16 cellular contexts compared by ENCODE assay signal in the genomic region with DNA sequence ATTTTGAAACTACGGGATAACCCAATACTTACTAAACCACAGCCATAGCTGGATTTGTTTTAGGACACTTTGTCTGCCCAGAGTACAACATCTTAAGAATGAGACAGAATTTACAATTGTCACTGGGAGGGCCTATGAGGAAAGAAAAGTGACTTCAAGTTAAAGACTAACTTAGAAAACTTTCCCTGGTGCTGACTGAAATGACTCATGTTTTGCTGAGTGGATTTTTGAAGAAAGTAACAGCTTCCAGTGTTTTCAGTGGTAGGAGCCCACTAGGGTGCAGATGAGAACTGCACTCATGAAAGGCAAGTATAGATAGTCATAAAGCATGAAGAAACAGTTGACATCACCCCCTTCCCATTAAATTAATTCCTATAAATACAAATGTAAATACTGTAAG.
DNase-seq lines count a peak whose midpoint lies in the region; ATAC-seq lines count a peak whose summit lies in the region.
"Had no signal": no experiment of that assay in that cellular context is flagged by ENCODE, and none has a peak within 500 bp of the region (broad histone marks: within the 10 kb centered on the region; RNA-seq: fewer than 3 reads in every experiment).

No MANE protein-coding gene starts in this region.

- peak; percentile 86 for ATAC-seq in GM19438 (IDR thresholded peaks at IDR 0.05; ENCODE audit: low read depth, unreplicated experiment)
- peak; percentile 54 for ATAC-seq in HG02943 (IDR thresholded peaks at IDR 0.05; ENCODE audit: low read depth, unreplicated experiment)
- ATAC-seq in HG03571 (IDR thresholded peaks at IDR 0.05; ENCODE audit: unreplicated experiment), result peak; percentile 85
- no peak for ATAC-seq in activated CD4-positive, CD25-positive, alpha-beta regulatory T cell treated with anti-CD3 and anti-CD28 coated beads, Interleukin-2, amount 50 U/mL, for 24 hours
- ATAC-seq: A549 had no signal

- in situ Hi-C loops in Caki2 (cut with HindIII; ENCODE audit: low pct_unique_long_range_greater_than_20kb, low sequenced_read_pairs), result no loop called here

- peak; percentile 45 for DNase-seq in Caki2 (ENCODE audit: low read depth)
- no peak for DNase-seq in NCI-H69 (lab: John Stamatoyannopoulos, UW)
- DNase-seq in NCI-H748 (lab: John Stamatoyannopoulos, UW; ENCODE audit: unreplicated experiment), result no peak
- DNase-seq in SKM-1 (lab: John Stamatoyannopoulos, UW; ENCODE audit: unreplicated experiment), result no peak
- DNase-seq: cerebellar nuclear complex; KG1; NCI-H1436; NCI-H510A treated with DMSO at 0.1 percent for 48 hours; posterior cingulate gyrus; stimulated activated CD4-positive, alpha-beta T cell treated with anti-CD3 and anti-CD28 coated beads, Interleukin-1b, Interleukin-23, amount 100 ng/mL, for 48 hours; T-helper 9 cell had no signal

Comparison
In these comparisons a context has a peak if more than half of its experiments do, and no peak if none do; other contexts are left out.
1. ATAC-seq: peak in GM19438 (single experiment), HG02943 (single experiment) and HG03571 (single experiment); none in activated CD4-positive, CD25-positive, alpha-beta regulatory T cell treated with anti-CD3 and anti-CD28 coated beads, Interleukin-2, amount 50 U/mL, for 24 hours (0 of 2).